In genomic region chr18:47983946-47984345, GRCh38 we compare ENCODE assay signal across 13 cellular contexts. TPM values are rescaled to one million over a fixed set of nuclear protein-coding genes. Genes with fewer than 3 reads are reported as not detected.
DNase-seq lines count a peak whose midpoint lies in the region; ATAC-seq and TF ChIP-seq lines count a peak whose summit lies in the region.
"Had no signal": no experiment of that assay in that cellular context is flagged by ENCODE, and none has a peak within 500 bp of the region (broad histone marks: within the 10 kb centered on the region; RNA-seq: fewer than 3 reads in every experiment).

No MANE protein-coding gene starts in this region.

- peaks cover 6% of the 10 kb centered on the region for H3K27me3 Mint-ChIP-seq in GM23338 (ENCODE audit: insufficient read depth, low read depth, poor library complexity)
- H3K27me3 Mint-ChIP-seq in brain: peaks cover 4% of the 10 kb centered on the region

- H3K9me2 ChIP-seq in GM23338 (ENCODE audit: insufficient read depth): no peaks in the 10 kb centered on the region

- H3K36me3 Mint-ChIP-seq in GM23338 (ENCODE audit: low read depth) (no peaks in the 10 kb centered on the region; the same call in 2 of the 3 replicates), brain (no peaks in the 10 kb centered on the region)

- no peak overlapping the region for H3K4me3 ChIP-seq in GM23338

- H3K36me3 ChIP-seq in GM23338 (ENCODE audit: insufficient read depth): no peaks in the 10 kb centered on the region

- peak overlapping the region; percentile 62 for H3K4me2 ChIP-seq in GM23338

- ATAC-seq in GM23338 (no peak), HG02884 (IDR thresholded peaks at IDR 0.05; ENCODE audit: unreplicated experiment) (no peak), HG03457 (IDR thresholded peaks at IDR 0.05; ENCODE audit: unreplicated experiment) (no peak), HG03439 (IDR thresholded peaks at IDR 0.05; ENCODE audit: unreplicated experiment) (no peak)

- H3K4me3 Mint-ChIP-seq in GM23338 (no peak overlapping the region), brain (peak overlapping the region in 2 of 5 experiments; percentile 13 to 59)
- H3K4me3 Mint-ChIP-seq: T-helper 2 cell treated with Interferon-gamma antibody and Interleukin-4, amounts not matched to agents 5 μg/mL and 100 μg/mL, for 36 hours had no signal

- no peak overlapping the region for H3K27ac ChIP-seq in GM23338 (ENCODE audit: low read depth)

- no peaks in the 10 kb centered on the region for H3F3A ChIP-seq in GM23338 (replicated peaks; ENCODE audit: low read depth)

- DNase-seq in GM23338 (ENCODE audit: low spot score): no peak
- DNase-seq in NCI-H524 treated with DMSO at 0.1 percent for 48 hours (lab: John Stamatoyannopoulos, UW): peak; percentile 67
- DNase-seq in RKO (ENCODE audit: low spot score): no peak
- DNase-seq: IMR-90, NCI-H2029, NCI-H774, SIG-M5, SW 1271 had no signal

- no peak for TF ChIP-seq CTCF in GM23338 (conservative IDR thresholded peaks at IDR 0.05; ENCODE audit: low read depth in 2 of 2)
- TF ChIP-seq CTCF in brain (conservative IDR thresholded peaks at IDR 0.05): no peak

- H3K4me1 Mint-ChIP-seq in GM23338: peaks cover 24% of the 10 kb centered on the region
- peaks cover 50% of the 10 kb centered on the region for H3K4me1 Mint-ChIP-seq in brain

- H3K27me3 ChIP-seq in GM23338 (ENCODE audit: insufficient read depth): no peaks in the 10 kb centered on the region

- H3K27ac Mint-ChIP-seq in GM23338: no peak overlapping the region
- peak overlapping the region in 4 of 5 experiments; percentile 5 to 87 (median 68) for H3K27ac Mint-ChIP-seq in brain
- H3K27ac Mint-ChIP-seq: T-helper 2 cell treated with Interferon-gamma antibody and Interleukin-4, amounts not matched to agents 5 μg/mL and 100 μg/mL, for 36 hours had no signal

- peak overlapping the region; percentile 95 for H2AFZ ChIP-seq in GM23338

- peaks cover 17% of the 10 kb centered on the region; the same call in 1 of the 2 replicates for H3K4me1 ChIP-seq in GM23338 (ENCODE audit: insufficient read depth)

- H3K79me2 ChIP-seq in GM23338 (replicated peaks; ENCODE audit: insufficient read depth): no peaks in the 10 kb centered on the region

- no peaks in the 10 kb centered on the region for H4K20me1 ChIP-seq in GM23338 (replicated peaks; ENCODE audit: insufficient read depth)

- H3K9me3 Mint-ChIP-seq in GM23338 (peaks cover 2% of the 10 kb centered on the region; the same call in 2 of the 3 replicates), brain (peaks cover 0 to 7% (median 0%) of the 10 kb centered on the region in 5 experiments)
- H3K9me3 Mint-ChIP-seq: T-helper 2 cell treated with Interferon-gamma antibody and Interleukin-4, amounts not matched to agents 5 μg/mL and 100 μg/mL, for 36 hours had no signal

TF ChIP-seq in GM23338, 12 proteins besides CTCF, POLR2A, EP300 and RAD21 (continues in another document):
- TF ChIP-seq EZH2 (IDR thresholded peaks at IDR 0.05; ENCODE audit: low read depth, unreplicated experiment) (no peak), EZH2phosphoT487 (IDR thresholded peaks at IDR 0.05; ENCODE audit: unreplicated experiment) (no peak), STAT1 (IDR thresholded peaks at IDR 0.05; ENCODE audit: unreplicated experiment) (no peak), REST (IDR thresholded peaks at IDR 0.05; ENCODE audit: unreplicated experiment) (no peak), ZNF331 (CRISPR knock-in tag; IDR thresholded peaks at IDR 0.05; ENCODE audit: low read depth) (no peak), ZNF114 (CRISPR knock-in tag; IDR thresholded peaks at IDR 0.05) (no peak), ZNF462 (CRISPR knock-in tag; IDR thresholded peaks at IDR 0.05) (no peak)

RNA-seq across cellular contexts. Expression of gene SMAD2, which starts 53.5 kb away (rescaled TPM):
- 87.1 and 90.7 TPM in 2 replicates for total RNA-seq in GM23338 (2014; rRNA removed; shearing (Covaris generic))
- polyA plus RNA-seq in GM23338 (2016; fragmentation: Nextera tagmentation; extraction: Ambion mirVana): 28.2 and 30.9 TPM in 2 replicates
- polyA plus RNA-seq in brain (ENCODE audit: insufficient read depth, low read depth, low replicate concordance): 73.8 TPM
